ENCODE assay signal across 1 cellular context in genomic region chr5:147752666-147753290, GRCh38.
TF ChIP-seq lines count a peak whose summit lies in the region.

No MANE protein-coding gene starts in this region.

TF ChIP-seq in H1, 55 proteins besides CTCF, POLR2A, EP300 and RAD21 (continued from another document):
- no peak for TF ChIP-seq GTF2F1 (IDR thresholded peaks at IDR 0.05; ENCODE audit: borderline replicate concordance, low read depth, low read length)
- no peak for TF ChIP-seq CTBP2 (IDR thresholded peaks at IDR 0.05; ENCODE audit: borderline replicate concordance, insufficient read depth, insufficient read length, low read length)
- TF ChIP-seq BRCA1 (IDR thresholded peaks at IDR 0.05; ENCODE audit: low read depth, low read length), result no peak
- no peak for TF ChIP-seq POLR2AphosphoS5 (IDR thresholded peaks at IDR 0.05; ENCODE audit: low read depth, low read length)
- no peak for TF ChIP-seq ZNF274 (IDR thresholded peaks at IDR 0.05; ENCODE audit: borderline replicate concordance, extremely low read depth, low read length)
- TF ChIP-seq SAP30 (IDR thresholded peaks at IDR 0.05; ENCODE audit: insufficient read depth, insufficient replicate concordance, low read length), result no peak
